In genomic region chr15:52179278-52180195, GRCh38 we compare ENCODE assay signal across 8 cellular contexts. TPM values are rescaled to one million over a fixed set of nuclear protein-coding genes. Genes with fewer than 3 reads are reported as not detected.
A peak's percentile ranks its signal among the peaks of the same experiment; 100 is the strongest.
DNase-seq lines count a peak whose midpoint lies in the region; ATAC-seq, FAIRE-seq and TF ChIP-seq lines count a peak whose summit lies in the region.

No MANE protein-coding gene starts in this region.

- FAIRE-seq in HepG2 (lab: Jason Lieb, UNC) = no peak

- peak; percentile 60 for DNase-seq in NCI-H510A treated with DMSO at 0.1 percent for 48 hours (lab: John Stamatoyannopoulos, UW)
- DNase-seq in activated CD4-positive, alpha-beta T cell treated with anti-CD3 and anti-CD28 coated beads, Interleukin-2, amount 50 U/mL, for 1 hour = peak; percentile 88
- peak; percentile 39 for DNase-seq in dedifferentiated amniotic fluid mesenchymal stem cell (ENCODE audit: extremely low spot score)
- DNase-seq in HepG2 (ENCODE audit: low spot score) = peak; percentile 57
- peak; percentile 86 for DNase-seq in stimulated activated CD4-positive, alpha-beta T cell treated with anti-CD3 and anti-CD28 coated beads, Interleukin-4, amount 100 ng/mL, for 1 hour

- H3K4me1 ChIP-seq in BLaER1 treated with 17β-estradiol and CSF1 and Interleukin-3, amounts not matched to agents 10 nM and 100 nM = peaks cover 3 to 35% (median 26%) of the 10 kb centered on the region in 10 experiments; a peak in 18 of 20 replicates
- H3K4me1 ChIP-seq in HepG2 (ENCODE audit: insufficient read depth, low read length) = peaks cover 54% of the 10 kb centered on the region

- TF ChIP-seq CTCF in HepG2 (CRISPR knock-in tag; IDR thresholded peaks at IDR 0.05) = no peak

- H2AFZ ChIP-seq in HepG2 (ENCODE audit: low read length) = peak overlapping the region; percentile 76

- TF ChIP-seq POLR2A in GM19193 (IDR thresholded peaks at IDR 0.05; ENCODE audit: extremely low read depth, insufficient read depth, insufficient read length) (peak; percentile 68), HepG2 (IDR thresholded peaks at IDR 0.05; ENCODE audit: insufficient read depth in 1 of 2, low read depth in 2 of 2, low read length in 2 of 2) (peak; percentile 38 to 65; a peak in 3 of 4 replicates)

- POLR2A ChIA-PET in HepG2 (lab: Yijun Ruan, JAX) = interaction anchor here (0.6 to 2.4 kb wide), 13 partner anchors 9 to 554 kb away, joined by 3 to 10 read pairs (median 4); partner anchors contain the start of gene LEO1

- WGBS in HepG2 (ENCODE audit: low lambda C conversion rate) = 1% methylated on average over 32 of the region's 105 CpGs

- no peak for TF ChIP-seq RAD21 in HepG2 (CRISPR knock-in tag; IDR thresholded peaks at IDR 0.05)

- TF ChIP-seq EP300 in HepG2 (IDR thresholded peaks at IDR 0.05; ENCODE audit: low read depth in 2 of 2, low read length in 2 of 2) = no peak
- TF ChIP-seq EP300 in HepG2 (CRISPR knock-in tag; IDR thresholded peaks at IDR 0.05; ENCODE audit: borderline replicate concordance) = no peak

- peaks cover 0 to 5% (median 0%) of the 10 kb centered on the region in 11 experiments; a peak in 4 of 22 replicates for H4K20me1 ChIP-seq in BLaER1 treated with 17β-estradiol and CSF1 and Interleukin-3, amounts not matched to agents 10 nM and 100 nM
- H4K20me1 ChIP-seq in HepG2 (ENCODE audit: insufficient read depth, low read length) = no peaks in the 10 kb centered on the region

- H3K36me3 ChIP-seq in BLaER1 treated with 17β-estradiol and CSF1 and Interleukin-3, amounts not matched to agents 10 nM and 100 nM = no peaks in the 10 kb centered on the region
- no peaks in the 10 kb centered on the region for H3K36me3 ChIP-seq in HepG2 (replicated peaks in 1 of 2; ENCODE audit: control insufficient read depth in 1 of 2, insufficient read depth in 2 of 2, low read length in 2 of 2)

- no TSS peak for BruUV-seq in HepG2 (replicated peaks; lab: Mats Ljungman, UMichigan)

- H3K27ac ChIP-seq in BLaER1 treated with 17β-estradiol and CSF1 and Interleukin-3, amounts not matched to agents 10 nM and 100 nM = peak overlapping the region; percentile 58 to 87 (median 79); a peak in 21 of 22 replicates
- no peak overlapping the region for H3K27ac ChIP-seq in HepG2 (ENCODE audit: extremely low read length, insufficient read depth, low read length)

- H3K27me3 ChIP-seq in BLaER1 treated with 17β-estradiol and CSF1 and Interleukin-3, amounts not matched to agents 10 nM and 100 nM = peaks cover 0 to 15% (median 8%) of the 10 kb centered on the region in 11 experiments; a peak in 12 of 22 replicates
- 0 out of 5 replicates have a peak, but pooled peaks cover 0 to 4% of the 10 kb centered on the region in 2 experiments for H3K27me3 ChIP-seq in HepG2 (ENCODE audit: control insufficient read depth in 1 of 2, insufficient read depth in 2 of 2, low read length in 2 of 2)

- H3K9ac ChIP-seq in BLaER1 treated with 17β-estradiol and CSF1 and Interleukin-3, amounts not matched to agents 10 nM and 100 nM = peak overlapping the region; percentile 75 to 87 (median 84)
- H3K9ac ChIP-seq in HepG2 (ENCODE audit: insufficient read depth, low read depth, low read length) = peak overlapping the region; percentile 68

- H3K4me2 ChIP-seq in BLaER1 treated with 17β-estradiol and CSF1 and Interleukin-3, amounts not matched to agents 10 nM and 100 nM = peak overlapping the region; percentile 82 to 99 (median 96)
- peak overlapping the region; percentile 78 for H3K4me2 ChIP-seq in HepG2 (ENCODE audit: low read depth, low read length)

- peak overlapping the region; percentile 55 to 81 (median 72) for H3K4me3 ChIP-seq in BLaER1 treated with 17β-estradiol and CSF1 and Interleukin-3, amounts not matched to agents 10 nM and 100 nM
- peak overlapping the region; percentile 66 to 80 (median 76) for H3K4me3 ChIP-seq in HepG2 (replicated peaks in 1 of 3; ENCODE audit: insufficient read depth in 1 of 3, low read depth in 2 of 3, low read length in 3 of 3)

- no peaks in the 10 kb centered on the region for H3K79me2 ChIP-seq in HepG2 (ENCODE audit: insufficient read depth, low read length)

- CTCF ChIA-PET in HepG2 (lab: Yijun Ruan, JAX; ENCODE audit: low intra/inter-chr PET ratio, low total read pairs) = no interaction called here

- in situ Hi-C loops in HepG2 (cut with HindIII; ENCODE audit: extremely low pct_ligation_motif_present, low pct_unique_long_range_greater_than_20kb) = no loop called here

- peak; percentile 66 for ATAC-seq in HG03378 (IDR thresholded peaks at IDR 0.05; ENCODE audit: unreplicated experiment)
- peak; percentile 85 for ATAC-seq in HepG2

- peaks cover 0 to 6% (median 0%) of the 10 kb centered on the region in 11 experiments; a peak in 2 of 22 replicates for H3K9me3 ChIP-seq in BLaER1 treated with 17β-estradiol and CSF1 and Interleukin-3, amounts not matched to agents 10 nM and 100 nM (replicated peaks in 1 of 11)
- H3K9me3 ChIP-seq in HepG2 (ENCODE audit: low read length) = no peaks in the 10 kb centered on the region

- intact Hi-C loops in HepG2 (cut with micrococcal nuclease; ENCODE audit: unreplicated experiment) = loop anchor here (10.0 kb wide), 1 partner anchor 555 kb away; no protein-coding TSS in a partner anchor

TF ChIP-seq in HepG2, 621 proteins besides CTCF, POLR2A, EP300 and RAD21 (continues in another document):
- TF ChIP-seq MXI1 (IDR thresholded peaks at IDR 0.05; ENCODE audit: borderline replicate concordance, low read depth, low read length) = 0 out of 3 replicates have a peak, but pooled peaks have one; percentile 47
- TF ChIP-seq NCOA2 (CRISPR knock-in tag; IDR thresholded peaks at IDR 0.05) = 0 out of 2 replicates have a peak, but pooled peaks have one; percentile 12
- TF ChIP-seq ZNF749 (CRISPR knock-in tag; IDR thresholded peaks at IDR 0.05; ENCODE audit: borderline replicate concordance) = peak; percentile 90
- 0 out of 2 replicates have a peak, but pooled peaks have one; percentile 26 for TF ChIP-seq SRY (CRISPR knock-in tag; IDR thresholded peaks at IDR 0.05)
- peak; percentile 53 for TF ChIP-seq SAP130 (CRISPR knock-in tag; IDR thresholded peaks at IDR 0.05; ENCODE audit: low read depth)
- peak; percentile 25; the same call in 1 of the 2 replicates for TF ChIP-seq FOSL2 (CRISPR knock-in tag; IDR thresholded peaks at IDR 0.05)
- 0 out of 2 replicates have a peak, but pooled peaks have one; percentile 48 for TF ChIP-seq BRD4 (CRISPR knock-in tag; IDR thresholded peaks at IDR 0.05)
- no peak for TF ChIP-seq GRHL1 (CRISPR knock-in tag; conservative IDR thresholded peaks at IDR 0.05)
- TF ChIP-seq REL (CRISPR knock-in tag; conservative IDR thresholded peaks at IDR 0.05) = no peak

RNA-seq across cellular contexts. Expression of gene GNB5, which starts 11.7 kb away (rescaled TPM):
- 13.7 and 17.1 TPM in 2 replicates for total RNA-seq in HepG2 (2016; rRNA removed; fragmentation: Illumina TruSeq; extraction: Trizol)
- 5.4 and 6.6 TPM in 2 replicates for total RNA-seq in HepG2 (2016; cell fraction: cytosol; rRNA removed; fragmentation: Illumina TruSeq; extraction: Trizol; ENCODE audit: low read depth)
- total RNA-seq in HepG2 (2016; cell fraction: insoluble cytoplasmic fraction; rRNA removed; fragmentation: Illumina TruSeq; extraction: Trizol) = 12.6 and 16.2 TPM in 2 replicates
- 13.3 and 14.1 TPM in 2 replicates for total RNA-seq in HepG2 (2016; cell fraction: membrane; rRNA removed; fragmentation: Illumina TruSeq; extraction: Trizol)
- 7.2 and 7.4 TPM in 2 replicates for total RNA-seq in HepG2 (2016; cell fraction: nucleus; rRNA removed; fragmentation: Illumina TruSeq; extraction: Trizol)
- 14.4 and 19.7 TPM in 2 replicates for polyA plus RNA-seq in HepG2 (2011; rRNA removed)
- 17.2 and 23.8 TPM in 2 replicates for polyA plus RNA-seq in HepG2 (2011; cell fraction: cytosol; rRNA removed)
- polyA plus RNA-seq in HepG2 (2011; cell fraction: nucleus; rRNA removed) = 14.8 and 18.3 TPM in 2 replicates
- 21.2 and 28.3 TPM in 2 replicates for polyA plus RNA-seq in HepG2 (2012)
- 5.0 and 5.9 TPM in 2 replicates for polyA plus RNA-seq in HepG2 (2016; cell fraction: cytosol; fragmentation: Illumina TruSeq; extraction: Trizol; ENCODE audit: low read depth)
- polyA plus RNA-seq in HepG2 (2016; cell fraction: insoluble cytoplasmic fraction; fragmentation: Illumina TruSeq; extraction: Trizol; ENCODE audit: low read depth) = 15.6 and 16.3 TPM in 2 replicates
- polyA plus RNA-seq in HepG2 (2016; cell fraction: membrane; fragmentation: Illumina TruSeq; extraction: Trizol; ENCODE audit: low read depth) = 9.1 and 9.7 TPM in 2 replicates
- polyA plus RNA-seq in HepG2 (2016; cell fraction: nucleus; fragmentation: Illumina TruSeq; extraction: Trizol; ENCODE audit: insufficient read depth, low read depth) = 9.1 and 9.3 TPM in 2 replicates
- 18.1 and 41.8 TPM in 2 replicates for polyA minus RNA-seq in HepG2 (2011; rRNA and poly(A)+ RNA removed; ENCODE audit: low replicate concordance)
- polyA minus RNA-seq in HepG2 (2011; cell fraction: cytosol; rRNA and poly(A)+ RNA removed) = 13.5 and 18.1 TPM in 2 replicates
- 22.7 and 26.6 TPM in 2 replicates for polyA minus RNA-seq in HepG2 (2011; cell fraction: nucleus; rRNA and poly(A)+ RNA removed)
